ENCODE assay signal across 14 cellular contexts in the genomic region with DNA sequence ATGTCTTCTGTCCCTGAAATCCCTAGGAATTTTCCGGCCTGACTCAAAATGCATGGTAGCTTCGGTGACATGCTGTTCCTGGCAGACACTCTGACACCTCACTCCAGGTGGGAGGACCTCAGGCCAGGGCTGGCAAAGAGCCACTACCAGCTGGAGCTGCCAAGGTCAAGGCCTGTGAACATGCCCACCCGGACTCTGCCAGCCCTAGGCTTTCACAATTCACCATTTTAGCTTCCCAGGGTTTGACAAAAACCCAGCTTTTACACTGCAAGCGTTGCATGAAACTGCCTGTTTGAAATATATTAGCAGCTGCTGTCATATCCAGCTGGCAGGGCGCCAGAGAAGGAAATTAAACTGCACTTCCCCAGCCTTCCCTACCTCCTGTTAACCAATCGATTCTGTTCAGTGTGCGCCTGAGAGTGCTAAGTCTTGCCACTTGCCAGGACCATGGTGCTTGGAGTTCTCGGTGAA.
DNase-seq lines count a peak whose midpoint lies in the region; ATAC-seq and TF ChIP-seq lines count a peak whose summit lies in the region.
"Had no signal": no experiment of that assay in that cellular context is flagged by ENCODE, and none has a peak within 500 bp of the region (broad histone marks: within the 10 kb centered on the region; RNA-seq: fewer than 3 reads in every experiment).

No MANE protein-coding gene starts in this region.

- no peaks in the 10 kb centered on the region for H3K9me3 ChIP-seq in left ventricle myocardium inferior (replicated peaks)
- H3K9me3 ChIP-seq in stomach: no peaks in the 10 kb centered on the region
- H3K9me3 ChIP-seq: mucosa of descending colon had no signal

- intact Hi-C loops in left ventricle myocardium inferior (cut with micrococcal nuclease) (no loop called here), cardiac septum (cut with DNase I) (no loop called here), stomach (cut with DNase I; ENCODE audit: low total_unique reads) (no loop called here)

- TF ChIP-seq CTCF in left ventricle myocardium inferior (IDR thresholded peaks at IDR 0.05; ENCODE audit: borderline replicate concordance): no peak
- no peak for TF ChIP-seq CTCF in stomach (IDR thresholded peaks at IDR 0.05)
- no peak for TF ChIP-seq CTCF in coronary artery (IDR thresholded peaks at IDR 0.05)

- no peak for ATAC-seq in GM19328 (IDR thresholded peaks at IDR 0.05; ENCODE audit: unreplicated experiment)
- ATAC-seq: mucosa of descending colon; stimulated activated naive CD8-positive, alpha-beta T cell treated with anti-CD3 and anti-CD28 coated beads, Interleukin-15, Interleukin-2, amounts not matched to agents 100 U/mL and 50 U/mL, for 24 hours had no signal

- DNase-seq in left ventricle myocardium inferior (peak; percentile 16), cardiac septum (ENCODE audit: low spot score) (no peak), NCI-H2227 treated with DMSO at 0.1 percent for 48 hours (lab: John Stamatoyannopoulos, UW) (peak; percentile 13), cerebellar nuclear complex (lab: John Stamatoyannopoulos, UW) (peak; percentile 97 to 99), stomach (peak; percentile 26), globus pallidus (ENCODE audit: low spot score) (no peak), coronary artery (ENCODE audit: low spot score) (no peak)
- DNase-seq: activated CD4-positive, alpha-beta T cell treated with anti-CD3 and anti-CD28 coated beads, Interleukin-2, amount 10 ng/mL, durations not matched to agents 7 days and 5 days; stimulated activated CD4-positive, alpha-beta T cell treated with anti-CD3 and anti-CD28 coated beads, Interleukin-4, amount 100 ng/mL, for 4 hours; stimulated activated naive CD8-positive, alpha-beta T cell treated with anti-CD3 and anti-CD28 coated beads, Interleukin-15, Interleukin-2, amounts not matched to agents 100 U/mL and 50 U/mL, for 24 hours; T-helper 1 cell had no signal

- H3K4me3 ChIP-seq in left ventricle myocardium inferior (no peak overlapping the region), stomach (no peak overlapping the region), coronary artery (no peak overlapping the region)
- H3K4me3 ChIP-seq: mucosa of descending colon had no signal

- H3K36me3 ChIP-seq in left ventricle myocardium inferior (no peaks in the 10 kb centered on the region), stomach (no peaks in the 10 kb centered on the region)

- TF ChIP-seq EP300 in stomach (IDR thresholded peaks at IDR 0.05): no peak

- TF ChIP-seq POLR2A in stomach (IDR thresholded peaks at IDR 0.05): no peak

- H3K27ac ChIP-seq in left ventricle myocardium inferior (replicated peaks) (no peak overlapping the region), stomach (no peak overlapping the region), coronary artery (no peak overlapping the region)
- H3K27ac ChIP-seq: KMS-11 had no signal

- WGBS in stomach, 5 donors: 51 to 61% (median 56%) methylated on average over 8 of the region's 8 CpGs

- H3K4me1 ChIP-seq in left ventricle myocardium inferior (peaks cover 22% of the 10 kb centered on the region), stomach (no peaks in the 10 kb centered on the region)

- H3K27me3 ChIP-seq in left ventricle myocardium inferior (ENCODE audit: low read depth) (peaks cover 3% of the 10 kb centered on the region), stomach (no peaks in the 10 kb centered on the region)

Comparison
In these comparisons a context has a peak if more than half of its experiments do, and no peak if none do; other contexts are left out.
1. DNase-seq: peak in left ventricle myocardium inferior (single experiment), NCI-H2227 treated with DMSO at 0.1 percent for 48 hours (single experiment), cerebellar nuclear complex (2 of 2) and stomach (single experiment); none in cardiac septum (single experiment), globus pallidus (single experiment) and coronary artery (single experiment).